In genomic region chr11:65860278-65861164, GRCh38 we compare ENCODE assay signal across 8 cellular contexts. TPM values are rescaled to one million over a fixed set of nuclear protein-coding genes. Genes with fewer than 3 reads are reported as not detected.
A peak's percentile ranks its signal among the peaks of the same experiment; 100 is the strongest.
DNase-seq lines count a peak whose midpoint lies in the region; ATAC-seq and TF ChIP-seq lines count a peak whose summit lies in the region.

Gene MUS81 (plus strand): TSS chr11:65860433. CDS start chr11:65860754, 321 bp downstream.

- H3K4me3 ChIP-seq in HL-60 (replicated peaks; ENCODE audit: insufficient read depth, low read length) (peak within 1 kb of the TSS; percentile 91), liver (ENCODE audit: low read depth in 1 of 3, low read length in 3 of 3) (peak within 1 kb of the TSS; percentile 59 to 89 (median 84))

- ATAC-seq in HG03139 (IDR thresholded peaks at IDR 0.05; ENCODE audit: unreplicated experiment): no peak

- DNase-seq in GM13977 (ENCODE audit: low spot score) (peak; percentile 95), HL-60 (ENCODE audit: low read depth in 1 of 2, low spot score in 1 of 2) (peak; percentile 98), NCI-H82 treated with DMSO at 0.1 percent for 48 hours (lab: John Stamatoyannopoulos, UW; ENCODE audit: unreplicated experiment) (peak; percentile 87), dermis blood vessel endothelial cell (peak; percentile 99)
- peak; percentile 96 to 97 for DNase-seq in activated CD4-positive, alpha-beta T cell treated with anti-CD3 and anti-CD28 coated beads, Interleukin-2, amount 50 U/mL, for 48 hours
- peak; percentile 97 for DNase-seq in stimulated activated CD4-positive, alpha-beta T cell treated with anti-CD3 and anti-CD28 coated beads, Interleukin-4, amount 100 ng/mL, for 1 hour

- TF ChIP-seq CTCF in GM13977 (IDR thresholded peaks at IDR 0.05; ENCODE audit: extremely low read depth, insufficient read depth, missing control alignments) (peak; percentile 86), HL-60 (IDR thresholded peaks at IDR 0.05; ENCODE audit: insufficient read depth, low read length) (peak; percentile 76), liver (IDR thresholded peaks at IDR 0.05; ENCODE audit: low read depth, low read length, missing input control) (peak; percentile 79)

- in situ Hi-C loops in GM13977 (cut with MboI; ENCODE audit: low pct_unique_long_range_greater_than_20kb, low sequenced_read_pairs, unreplicated experiment): no loop called here

- peaks cover 10 to 43% (median 31%) of the 10 kb centered on the region in 4 donors for H3K4me1 ChIP-seq in liver (ENCODE audit: control insufficient read depth in 4 of 4, insufficient read depth in 4 of 4, low read length in 3 of 4)

- under 1% methylated on average over 78 of the region's 78 CpGs for WGBS in liver

- H3K27ac ChIP-seq in HL-60 (replicated peaks): peak within 1 kb of the TSS; percentile 94
- H3K27ac ChIP-seq in liver (ENCODE audit: low read depth in 1 of 2, low read length in 2 of 2): peak within 1 kb of the TSS; percentile 81 to 96

- H3K9ac ChIP-seq in liver (ENCODE audit: low read depth in 1 of 2, low read length in 2 of 2): peak within 1 kb of the TSS; percentile 84 to 92

- H3K27me3 ChIP-seq in HL-60 (ENCODE audit: insufficient read depth, poor library complexity, severe bottlenecking) (no peaks in the 10 kb centered on the region), liver (ENCODE audit: control insufficient read depth in 4 of 4, insufficient read depth in 4 of 4, low read length in 3 of 4) (no peaks in the 10 kb centered on the region)

- peaks cover 10 to 32% (median 26%) of the 10 kb centered on the region in 4 donors for H3K36me3 ChIP-seq in liver (ENCODE audit: control insufficient read depth in 4 of 4, insufficient read depth in 3 of 4, low read depth in 1 of 4, low read length in 3 of 4)

- H3K9me3 ChIP-seq in liver (ENCODE audit: control insufficient read depth in 4 of 4, low read length in 3 of 4): no peaks in the 10 kb centered on the region

- peak; percentile 48 to 56 for TF ChIP-seq RAD21 in liver (IDR thresholded peaks at IDR 0.05)

TF ChIP-seq in liver, 16 proteins besides CTCF, POLR2A, EP300 and RAD21:
- TF ChIP-seq TAF1 (conservative IDR thresholded peaks at IDR 0.05): no peak
- TF ChIP-seq HNF4A (conservative IDR thresholded peaks at IDR 0.05): peak; percentile 49 to 50
- TF ChIP-seq YY1 (IDR thresholded peaks at IDR 0.05): peak; percentile 84
- TF ChIP-seq JUND (IDR thresholded peaks at IDR 0.05): peak; percentile 31 to 69
- TF ChIP-seq ZBTB33 (IDR thresholded peaks at IDR 0.05): no peak
- no peak for TF ChIP-seq HNF4G (IDR thresholded peaks at IDR 0.05)
- TF ChIP-seq MAX (IDR thresholded peaks at IDR 0.05): no peak
- TF ChIP-seq GABPA (IDR thresholded peaks at IDR 0.05 in 1 of 2, conservative IDR thresholded peaks at IDR 0.05 in 1 of 2): peak; percentile 57 to 93
- TF ChIP-seq ATF3 (IDR thresholded peaks at IDR 0.05): no peak
- TF ChIP-seq NR2F2 (IDR thresholded peaks at IDR 0.05): peak; percentile 84
- peak in 1 of 2 donors; percentile 56 for TF ChIP-seq EGR1 (IDR thresholded peaks at IDR 0.05; ENCODE audit: low read depth in 2 of 2)
- TF ChIP-seq FOXA1 (IDR thresholded peaks at IDR 0.05): peak; percentile 61
- peak; percentile 83 for TF ChIP-seq REST (IDR thresholded peaks at IDR 0.05)
- TF ChIP-seq FOXA2 (IDR thresholded peaks at IDR 0.05): peak; percentile 20
- peak; percentile 83 for TF ChIP-seq SP1 (IDR thresholded peaks at IDR 0.05)
- peak; percentile 63 to 65 for TF ChIP-seq RXRA (IDR thresholded peaks at IDR 0.05)

RNA-seq across cellular contexts. Expression of gene MUS81, which starts in this region (rescaled TPM):
- total RNA-seq in dermis blood vessel endothelial cell: 48.2 and 49.7 TPM in 2 replicates
- total RNA-seq in liver: 10 to 100 TPM; 20.2 to 24.7 TPM
- 10 to 100 TPM; 11.0 to 12.9 TPM for polyA plus RNA-seq in liver
